ENCODE assay signal across 8 cellular contexts in genomic region chr7:73451780-73452398, GRCh38. TPM values are rescaled to one million over a fixed set of nuclear protein-coding genes. Genes with fewer than 3 reads are reported as not detected.
DNase-seq lines count a peak whose midpoint lies in the region; ATAC-seq, FAIRE-seq and TF ChIP-seq lines count a peak whose summit lies in the region.

No MANE protein-coding gene starts in this region.

- no peak overlapping the region for H3K27ac ChIP-seq in GM12878 (ENCODE audit: control insufficient read depth, insufficient read depth)

- no peak overlapping the region for H3K4me3 ChIP-seq in BE2C (ENCODE audit: low read depth, low read length)
- H3K4me3 ChIP-seq in GM12878 = no peak overlapping the region

- ATAC-seq in GM12878 = peak; percentile 83
- ATAC-seq in HG02973 (IDR thresholded peaks at IDR 0.05; ENCODE audit: unreplicated experiment) = no peak

- intact Hi-C loops in GM12878 (cut with micrococcal nuclease; ENCODE audit: unreplicated experiment) = loop anchor here (1.0 kb wide), 1 partner anchor 128 kb away; no protein-coding TSS in a partner anchor

- no peak overlapping the region for H3K4me2 ChIP-seq in GM12878 (ENCODE audit: control insufficient read depth, insufficient read depth)

- peaks cover 4% of the 10 kb centered on the region; the same call in 1 of the 2 replicates for H4K20me1 ChIP-seq in GM12878 (ENCODE audit: control insufficient read depth, insufficient read depth)

- H3K9me3 ChIP-seq in BE2C (no peaks in the 10 kb centered on the region), GM12878 (replicated peaks; ENCODE audit: control insufficient read depth, insufficient read depth, low read length) (no peaks in the 10 kb centered on the region)

- H3K36me3 ChIP-seq in BE2C (peaks cover 88% of the 10 kb centered on the region), GM12878 (ENCODE audit: control insufficient read depth in 2 of 2, insufficient read depth in 2 of 2, low read length in 1 of 2) (peaks cover 17 to 43% of the 10 kb centered on the region in 2 experiments)

- POLR2A ChIA-PET in GM12878 (lab: Charles Lee) = no interaction called here

- TF ChIP-seq EP300 in GM12878 (IDR thresholded peaks at IDR 0.05; ENCODE audit: borderline replicate concordance in 1 of 2, control insufficient read depth in 1 of 2, low read depth in 2 of 2, low read length in 2 of 2) = no peak

- TF ChIP-seq POLR2A in GM12878 (IDR thresholded peaks at IDR 0.05; ENCODE audit: low read depth, low read length) = no peak

- H3K9ac ChIP-seq in GM12878 (ENCODE audit: control insufficient read depth, insufficient read depth, low read length) = no peak overlapping the region

- no peak for DNase-seq in BE2C
- DNase-seq in GM19239 (ENCODE audit: insufficient read length, low spot score) = peak; percentile 48
- peak; percentile 73 for DNase-seq in NCI-H2227 treated with DMSO at 0.1 percent for 48 hours (lab: John Stamatoyannopoulos, UW)
- peak; percentile 9 for DNase-seq in GM12878 (ENCODE audit: low read depth, low spot score)
- peak; percentile 62 for DNase-seq in iris pigment epithelial cell (ENCODE audit: low read depth)
- DNase-seq in stromal cell of bone marrow (ENCODE audit: low read depth) = peak; percentile 47
- no peak for DNase-seq in mesenteric fat pad (ENCODE audit: low spot score)

- no peaks in the 10 kb centered on the region for H3K4me1 ChIP-seq in BE2C
- no peaks in the 10 kb centered on the region for H3K4me1 ChIP-seq in GM12878 (ENCODE audit: control insufficient read depth, insufficient read depth, low read length)

- no peaks in the 10 kb centered on the region for H3K79me2 ChIP-seq in GM12878 (ENCODE audit: control insufficient read depth, insufficient read depth, low read length)

- SMC1A ChIA-PET in GM12878 (lab: Charles Lee; ENCODE audit: uncharacterized antibody, unreplicated experiment) = interaction anchor here (0.6 to 2.1 kb wide), 13 partner anchors 8 to 537 kb away, joined by 3 to 15 read pairs (median 4); no protein-coding TSS in a partner anchor

- FAIRE-seq in GM19239 (lab: Jason Lieb, UNC) (peak; percentile 84), GM12878 (lab: Jason Lieb, UNC) (peak; percentile 41)

- TF ChIP-seq RAD21 in GM12878 (IDR thresholded peaks at IDR 0.05; ENCODE audit: insufficient read depth, low read depth, low read length) = peak; percentile 96

- H2AFZ ChIP-seq in GM12878 (ENCODE audit: control insufficient read depth, low read depth, low read length) = no peak overlapping the region

- in situ Hi-C loops in GM12878 (cut with MboI) = no loop called here

- CTCF ChIA-PET in GM12878 (lab: Yijun Ruan, JAX) = interaction anchor here (0.6 to 3.4 kb wide), 40 partner anchors 8 to 705 kb away, joined by 3 to 33 read pairs (median 4); partner anchors contain the start of genes TBL2, TRIM50 and TYW1B

- TF ChIP-seq CTCF in BE2C (IDR thresholded peaks at IDR 0.05; ENCODE audit: low read depth, low read length) (peak; percentile 100), GM12878 (IDR thresholded peaks at IDR 0.05 in 2 of 3, conservative IDR thresholded peaks at IDR 0.05 in 1 of 3; ENCODE audit: control insufficient read depth in 2 of 3, extremely low read depth in 1 of 3, insufficient read depth in 1 of 3, low read depth in 3 of 3, low read length in 3 of 3) (peak; percentile 97 to 98 (median 97))

- no peaks in the 10 kb centered on the region for H3K27me3 ChIP-seq in BE2C
- H3K27me3 ChIP-seq in GM12878 (replicated peaks in 1 of 2; ENCODE audit: control insufficient read depth in 2 of 2, insufficient read depth in 2 of 2, low read length in 1 of 2) = no peaks in the 10 kb centered on the region

- BruUV-seq in GM12878 (replicated peaks; lab: Mats Ljungman, UMichigan) = no TSS peak

- RAD21 ChIA-PET in GM12878 (lab: Charles Lee; ENCODE audit: unreplicated experiment) = interaction anchor here (0.7 to 1.3 kb wide), 4 partner anchors 28 to 155 kb away, joined by 3 to 15 read pairs (median 4); partner anchors contain the start of gene TRIM50

- WGBS in GM12878 (ENCODE audit: insufficient coverage, insufficient replicate concordance, low lambda C conversion rate, missing lambda C conversion rate) = 53% methylated on average over 5 of the region's 5 CpGs

TF ChIP-seq in GM12878, 131 proteins besides CTCF, POLR2A, EP300 and RAD21:
- TF ChIP-seq SMC3 (IDR thresholded peaks at IDR 0.05; ENCODE audit: borderline replicate concordance, low read length) = peak; percentile 94
- TF ChIP-seq, protein P1, sequence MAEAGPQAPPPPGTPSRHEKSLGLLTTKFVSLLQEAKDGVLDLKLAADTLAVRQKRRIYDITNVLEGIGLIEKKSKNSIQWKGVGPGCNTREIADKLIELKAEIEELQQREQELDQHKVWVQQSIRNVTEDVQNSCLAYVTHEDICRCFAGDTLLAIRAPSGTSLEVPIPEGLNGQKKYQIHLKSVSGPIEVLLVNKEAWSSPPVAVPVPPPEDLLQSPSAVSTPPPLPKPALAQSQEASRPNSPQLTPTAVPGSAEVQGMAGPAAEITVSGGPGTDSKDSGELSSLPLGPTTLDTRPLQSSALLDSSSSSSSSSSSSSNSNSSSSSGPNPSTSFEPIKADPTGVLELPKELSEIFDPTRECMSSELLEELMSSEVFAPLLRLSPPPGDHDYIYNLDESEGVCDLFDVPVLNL (IDR thresholded peaks at IDR 0.05; ENCODE audit: low read depth, low read length) = no peak
- TF ChIP-seq YY1 (IDR thresholded peaks at IDR 0.05; ENCODE audit: low read depth, low read length) = peak; percentile 65; the same call in 1 of the 2 replicates

RNA-seq across cellular contexts. Expression of gene FZD9, which starts 18.3 kb away (rescaled TPM):
- 0.68 TPM for polyA plus RNA-seq in BE2C (2012; ENCODE audit: insufficient read depth, insufficient read length, low read depth)
- 0.88 and 1.3 TPM in 2 replicates for total RNA-seq in GM12878 (2013; cell fraction: nucleolus; rRNA removed)
- 0.05 TPM in 1 of 2 replicates, not detected in the other for total RNA-seq in GM12878 (2014; rRNA removed)
- not detected in 2 replicates for total RNA-seq in GM12878 (2014; rRNA removed; fragmentation: Illumina TruSeq; extraction: Trizol)
- not detected in 2 replicates for total RNA-seq in GM12878 (2021)
- polyA plus RNA-seq in GM12878 (2011; ENCODE audit: low read depth) = not detected
- polyA plus RNA-seq in GM12878 (2011; rRNA removed) = not detected in 2 replicates
- polyA plus RNA-seq in GM12878 (2011; cell fraction: cytosol; rRNA removed) = not detected in 2 replicates
- polyA plus RNA-seq in GM12878 (2011; cell fraction: nucleus; rRNA removed) = not detected in 2 replicates
- polyA plus RNA-seq in GM12878 (2012) = 0.11 and 0.13 TPM in 2 replicates
- polyA plus RNA-seq in GM12878 (2014; fragmentation: Illumina TruSeq; extraction: Trizol) = 0.03 TPM in 1 of 2 replicates, not detected in the other
- not detected for polyA plus RNA-seq in GM12878 (2014; fragmentation: Nextera tagmentation; extraction: Ambion mirVana)
- 0.05 TPM in 1 of 2 replicates, not detected in the other for polyA plus RNA-seq in GM12878 (2014; rRNA removed)
- not detected for polyA plus RNA-seq in GM12878 (2016; fragmentation: Nextera tagmentation; extraction: Ambion mirVana)
- not detected in 2 replicates for polyA minus RNA-seq in GM12878 (2011; rRNA and poly(A)+ RNA removed)
- polyA minus RNA-seq in GM12878 (2011; cell fraction: cytosol; rRNA and poly(A)+ RNA removed) = not detected in 2 replicates
- polyA minus RNA-seq in GM12878 (2011; cell fraction: nucleus; rRNA and poly(A)+ RNA removed) = not detected in 2 replicates
- 0.77 TPM for total RNA-seq in mesenteric fat pad

Comparison
In these comparisons a context has a peak if more than half of its experiments do, and no peak if none do; other contexts are left out.
1. DNase-seq: peak in GM19239 (single experiment), NCI-H2227 treated with DMSO at 0.1 percent for 48 hours (single experiment), GM12878 (single experiment), iris pigment epithelial cell (single experiment) and stromal cell of bone marrow (single experiment); none in BE2C (single experiment) and mesenteric fat pad (single experiment).